ENCODE assay signal across 24 cellular contexts in the genomic region with DNA sequence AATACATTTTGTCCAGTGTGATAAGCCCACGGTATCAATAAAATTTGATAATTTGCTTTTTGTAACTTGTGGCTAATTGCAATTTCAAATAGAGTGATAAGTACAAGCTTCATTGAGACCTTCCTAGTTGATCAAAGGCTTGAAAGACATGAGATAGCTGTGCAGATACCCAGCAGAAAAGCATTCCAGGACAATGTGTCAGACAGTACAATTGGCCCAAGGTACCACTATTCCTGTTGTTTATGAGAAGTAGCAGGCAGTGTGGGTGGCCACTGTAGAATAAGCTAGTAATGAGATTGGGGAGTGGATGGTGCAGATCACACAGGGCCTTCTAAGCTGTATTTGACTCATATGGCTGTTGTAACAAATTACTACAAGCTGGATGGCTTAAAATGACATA.
A peak's percentile ranks its signal among the peaks of the same experiment; 100 is the strongest.
DNase-seq lines count a peak whose midpoint lies in the region; TF ChIP-seq lines count a peak whose summit lies in the region.
"Had no signal": no experiment of that assay in that cellular context is flagged by ENCODE, and none has a peak within 500 bp of the region (broad histone marks: within the 10 kb centered on the region; RNA-seq: fewer than 3 reads in every experiment).

No MANE protein-coding gene starts in this region.

- peak overlapping the region; percentile 30; the same call in 1 of the 2 replicates for H2AFZ ChIP-seq in OCI-LY3 (ENCODE audit: low read depth, low read length)

- H3K4me1 ChIP-seq in OCI-LY3 (ENCODE audit: low read length) (peaks cover 33% of the 10 kb centered on the region), SJSA1 (replicated peaks) (no peaks in the 10 kb centered on the region), HAP-1 (no peaks in the 10 kb centered on the region)
- H3K4me1 ChIP-seq: BE2C, BLaER1 had no signal

- no peaks in the 10 kb centered on the region for H3K36me3 Mint-ChIP-seq in activated naive CD4-positive, alpha-beta T cell treated with anti-CD3 and anti-CD28 coated beads, Interleukin-2, amount 10 ng/mL, durations not matched to agents 7 days and 5 days
- H3K36me3 Mint-ChIP-seq: CD14-positive monocyte; CD4-positive, alpha-beta memory T cell; CD4-positive, CD25-positive, alpha-beta regulatory T cell; CD8-positive, alpha-beta memory T cell had no signal

- no peaks in the 10 kb centered on the region for H4K20me1 ChIP-seq in OCI-LY3 (ENCODE audit: insufficient read depth, low read length)
- H4K20me1 ChIP-seq: BLaER1 had no signal

- in situ Hi-C loops in HAP-1 (cut with MboI; ENCODE audit: low sequenced_read_pairs): no loop called here

- no peak overlapping the region for H3K4me3 ChIP-seq in OCI-LY3 (ENCODE audit: low read length)
- no peak overlapping the region for H3K4me3 ChIP-seq in SJSA1
- H3K4me3 ChIP-seq in HAP-1: no peak overlapping the region
- H3K4me3 ChIP-seq: BLaER1, GM12878 had no signal

- H3K4me2 ChIP-seq in OCI-LY3 (ENCODE audit: low read length): no peak overlapping the region
- H3K4me2 ChIP-seq: BLaER1 had no signal

- H3K9me3 ChIP-seq in OCI-LY3 (ENCODE audit: insufficient read depth, low read length) (peaks cover 4% of the 10 kb centered on the region; the same call in 1 of the 2 replicates), SJSA1 (replicated peaks) (no peaks in the 10 kb centered on the region; the same call in 1 of the 2 replicates), HAP-1 (no peaks in the 10 kb centered on the region)
- H3K9me3 ChIP-seq: BE2C, BLaER1 had no signal

- H3K4me3 Mint-ChIP-seq in activated naive CD4-positive, alpha-beta T cell treated with anti-CD3 and anti-CD28 coated beads, Interleukin-2, amount 10 ng/mL, durations not matched to agents 7 days and 5 days: no peak overlapping the region
- H3K4me3 Mint-ChIP-seq: CD14-positive monocyte; CD4-positive, alpha-beta memory T cell; CD4-positive, CD25-positive, alpha-beta regulatory T cell; CD8-positive, alpha-beta memory T cell had no signal

- no peak overlapping the region for H3K9ac ChIP-seq in OCI-LY3 (ENCODE audit: low read length)
- H3K9ac ChIP-seq: BLaER1 had no signal

- peak; percentile 11 for DNase-seq in HT1080 (ENCODE audit: low read depth)
- DNase-seq in SJSA1 (ENCODE audit: low read depth in 1 of 2, low spot score in 2 of 2): peak; percentile 43 to 51
- DNase-seq in HEK293T (ENCODE audit: extremely low spot score): no peak
- no peak for DNase-seq in activated naive CD4-positive, alpha-beta T cell treated with anti-CD3 and anti-CD28 coated beads, Interleukin-2, amount 10 ng/mL, durations not matched to agents 7 days and 5 days
- DNase-seq in HAP-1 (ENCODE audit: low spot score in 2 of 2): no peak
- DNase-seq: 8988T; ACHN; BE2C; C1 segment of cervical spinal cord; CD4-positive, alpha-beta memory T cell; CD4-positive, CD25-positive, alpha-beta regulatory T cell; CD8-positive, alpha-beta memory T cell; COR-L47; DMS 273 treated with DMSO at 0.1 percent for 48 hours; DMS153; DMS53; DMS79; DND-41; EL; GDM1 had no signal

- H3K27ac ChIP-seq in OCI-LY3 (ENCODE audit: low read length): no peak overlapping the region
- H3K27ac ChIP-seq in SJSA1: no peak overlapping the region
- H3K27ac ChIP-seq: BLaER1 had no signal

- no peak for TF ChIP-seq CTCF in OCI-LY3 (IDR thresholded peaks at IDR 0.05; ENCODE audit: low read depth, low read length)

- no peak overlapping the region for H3K27ac Mint-ChIP-seq in activated naive CD4-positive, alpha-beta T cell treated with anti-CD3 and anti-CD28 coated beads, Interleukin-2, amount 10 ng/mL, durations not matched to agents 7 days and 5 days
- H3K27ac Mint-ChIP-seq: CD14-positive monocyte; CD4-positive, alpha-beta memory T cell; CD4-positive, CD25-positive, alpha-beta regulatory T cell; CD8-positive, alpha-beta memory T cell had no signal

- H3K36me3 ChIP-seq in OCI-LY3 (replicated peaks; ENCODE audit: low read depth, low read length) (peaks cover 33% of the 10 kb centered on the region), SJSA1 (no peaks in the 10 kb centered on the region), HAP-1 (replicated peaks) (no peaks in the 10 kb centered on the region)
- H3K36me3 ChIP-seq: BE2C, BLaER1 had no signal

- H3K27me3 ChIP-seq in OCI-LY3 (ENCODE audit: low read depth, low read length) (no peaks in the 10 kb centered on the region), SJSA1 (replicated peaks) (no peaks in the 10 kb centered on the region), HAP-1 (ENCODE audit: low read depth) (peaks cover 3% of the 10 kb centered on the region; the same call in 1 of the 2 replicates)
- H3K27me3 ChIP-seq: BE2C, BLaER1 had no signal

- H3K9me3 Mint-ChIP-seq in activated naive CD4-positive, alpha-beta T cell treated with anti-CD3 and anti-CD28 coated beads, Interleukin-2, amount 10 ng/mL, durations not matched to agents 7 days and 5 days: peaks cover 2% of the 10 kb centered on the region

- POLR2A ChIA-PET in HEK293T (lab: Yijun Ruan, JAX): no interaction called here

- no peaks in the 10 kb centered on the region for H3K79me2 ChIP-seq in OCI-LY3 (ENCODE audit: low read length)

- no peaks in the 10 kb centered on the region for H3K4me1 Mint-ChIP-seq in activated naive CD4-positive, alpha-beta T cell treated with anti-CD3 and anti-CD28 coated beads, Interleukin-2, amount 10 ng/mL, durations not matched to agents 7 days and 5 days
- H3K4me1 Mint-ChIP-seq: CD14-positive monocyte; CD4-positive, alpha-beta memory T cell; CD4-positive, CD25-positive, alpha-beta regulatory T cell; CD8-positive, alpha-beta memory T cell had no signal

- CTCF ChIA-PET in HEK293T (lab: Yijun Ruan, JAX): no interaction called here
- CTCF ChIA-PET in activated naive CD4-positive, alpha-beta T cell treated with anti-CD3 and anti-CD28 coated beads, Interleukin-2, amount 10 ng/mL, durations not matched to agents 7 days and 5 days (lab: Charles Lee): no interaction called here

- H3K27me3 Mint-ChIP-seq in activated naive CD4-positive, alpha-beta T cell treated with anti-CD3 and anti-CD28 coated beads, Interleukin-2, amount 10 ng/mL, durations not matched to agents 7 days and 5 days: no peaks in the 10 kb centered on the region
- H3K27me3 Mint-ChIP-seq: CD4-positive, alpha-beta memory T cell; CD4-positive, CD25-positive, alpha-beta regulatory T cell; CD8-positive, alpha-beta memory T cell had no signal

TF ChIP-seq in HEK293T, 16 proteins besides CTCF, POLR2A, EP300 and RAD21:
- no peak for TF ChIP-seq CTBP1 (IDR thresholded peaks at IDR 0.05; ENCODE audit: borderline replicate concordance)
- TF ChIP-seq SP1 (IDR thresholded peaks at IDR 0.05): no peak
- TF ChIP-seq PKNOX1 (IDR thresholded peaks at IDR 0.05): no peak
- TF ChIP-seq NFRKB (IDR thresholded peaks at IDR 0.05): no peak
- TF ChIP-seq ZNF384 (IDR thresholded peaks at IDR 0.05): no peak
- TF ChIP-seq LEF1 (IDR thresholded peaks at IDR 0.05; ENCODE audit: borderline replicate concordance): no peak
- no peak for TF ChIP-seq HDGF (IDR thresholded peaks at IDR 0.05; ENCODE audit: borderline replicate concordance)
- no peak for TF ChIP-seq L3MBTL2 (conservative IDR thresholded peaks at IDR 0.05)
- TF ChIP-seq FOXM1 (IDR thresholded peaks at IDR 0.05; ENCODE audit: borderline replicate concordance): no peak
- TF ChIP-seq TARDBP (IDR thresholded peaks at IDR 0.05): no peak
- no peak for TF ChIP-seq ARNT (IDR thresholded peaks at IDR 0.05)
- no peak for TF ChIP-seq FOXK2 (IDR thresholded peaks at IDR 0.05)
- no peak for TF ChIP-seq ELF4 (IDR thresholded peaks at IDR 0.05)
- TF ChIP-seq SUZ12 (IDR thresholded peaks at IDR 0.05): no peak
- TF ChIP-seq FOXA1 (IDR thresholded peaks at IDR 0.05): no peak
- no peak for TF ChIP-seq BHLHE40 (IDR thresholded peaks at IDR 0.05; ENCODE audit: borderline replicate concordance)

Comparison
In these comparisons a context has a peak if more than half of its experiments do, and no peak if none do; other contexts are left out.
1. DNase-seq: peak in HT1080 (single experiment) and SJSA1 (2 of 2); none in HEK293T (single experiment), activated naive CD4-positive, alpha-beta T cell treated with anti-CD3 and anti-CD28 coated beads, Interleukin-2, amount 10 ng/mL, durations not matched to agents 7 days and 5 days (single experiment) and HAP-1 (0 of 2).